13 cellular contexts compared by ENCODE assay signal in the genomic region with DNA sequence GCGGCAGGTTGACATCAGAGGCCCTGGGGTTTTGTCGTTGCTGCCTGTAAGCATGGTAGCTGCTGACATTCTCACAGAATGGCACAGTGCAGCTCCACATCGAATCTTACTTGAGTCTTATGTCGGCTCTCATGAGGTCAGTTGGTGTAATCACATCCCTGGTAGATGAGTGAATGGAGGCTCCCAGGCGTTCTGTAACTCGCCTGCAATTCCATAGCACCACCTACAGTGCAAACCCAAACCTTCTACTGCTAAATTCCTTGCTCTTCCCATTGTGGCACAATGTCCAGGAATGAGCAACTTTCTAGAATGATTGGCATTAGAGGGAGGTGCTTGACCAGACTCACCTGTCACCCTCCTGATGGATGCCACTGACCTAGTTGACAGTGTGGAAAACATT.
DNase-seq lines count a peak whose midpoint lies in the region; ATAC-seq, FAIRE-seq and TF ChIP-seq lines count a peak whose summit lies in the region.
"Had no signal": no experiment of that assay in that cellular context is flagged by ENCODE, and none has a peak within 500 bp of the region (broad histone marks: within the 10 kb centered on the region; RNA-seq: fewer than 3 reads in every experiment).

No MANE protein-coding gene starts in this region.

- H4K8ac ChIP-seq in H1 (ENCODE audit: extremely low read depth, insufficient read depth, low read length) = no peak overlapping the region

- H3K23ac ChIP-seq in H1 (ENCODE audit: insufficient read length) = no peak overlapping the region

- no peak overlapping the region for H3K56ac ChIP-seq in H1 (replicated peaks; ENCODE audit: insufficient read length, low read depth, low read length)

- H3K36me3 ChIP-seq in Loucy (ENCODE audit: insufficient read depth, low read length) (no peaks in the 10 kb centered on the region), H1 (ENCODE audit: control insufficient read depth in 2 of 4, insufficient read depth in 4 of 4, low read length in 3 of 4) (no peaks in the 10 kb centered on the region)
- H3K36me3 ChIP-seq: SJSA1 had no signal

- H3K9me3 Mint-ChIP-seq in activated T-helper 17 cell treated with anti-CD3 and anti-CD28 coated beads, Interleukin-2, amount 50 U/mL, for 72 hours = peaks cover 4% of the 10 kb centered on the region

- no peaks in the 10 kb centered on the region for H3K23me2 ChIP-seq in H1 (ENCODE audit: low read depth, low read length)

- H2BK5ac ChIP-seq in H1 (ENCODE audit: low read depth, low read length) = no peak overlapping the region

- no peaks in the 10 kb centered on the region for H3K4me1 Mint-ChIP-seq in activated T-helper 17 cell treated with anti-CD3 and anti-CD28 coated beads, Interleukin-2, amount 50 U/mL, for 72 hours

- H3K79me2 ChIP-seq in Loucy (ENCODE audit: insufficient read depth, low read length) (no peaks in the 10 kb centered on the region), H1 (ENCODE audit: control insufficient read depth in 1 of 2, insufficient read depth in 2 of 2, low read length in 2 of 2) (no peaks in the 10 kb centered on the region)

- H3K79me1 ChIP-seq in H1 (ENCODE audit: low read depth, low read length) = no peaks in the 10 kb centered on the region

- no peaks in the 10 kb centered on the region for H3F3A ChIP-seq in Loucy (ENCODE audit: low read depth)

- no peak for TF ChIP-seq POLR2A in H1 (IDR thresholded peaks at IDR 0.05; ENCODE audit: control extremely low read depth in 1 of 2, low read depth in 2 of 2, low read length in 2 of 2)

- no peak overlapping the region for H2BK12ac ChIP-seq in H1 (ENCODE audit: low read depth, low read length)

- H3K4me1 ChIP-seq in Loucy (ENCODE audit: insufficient read depth, low read length, poor library complexity, severe bottlenecking) (no peaks in the 10 kb centered on the region), H1 (replicated peaks in 1 of 4; ENCODE audit: control insufficient read depth in 3 of 4, insufficient read depth in 4 of 4, low read length in 3 of 4) (no peaks in the 10 kb centered on the region)
- H3K4me1 ChIP-seq: SJSA1 had no signal

- no peak for TF ChIP-seq EP300 in H1 (IDR thresholded peaks at IDR 0.05; ENCODE audit: borderline replicate concordance in 1 of 2, low read depth in 2 of 2, low read length in 2 of 2)

- DNase-seq in EL = peak; percentile 59
- no peak for DNase-seq in H1 (ENCODE audit: low read depth in 1 of 2, low spot score in 2 of 2)
- peak; percentile 26 for DNase-seq in myocyte (ENCODE audit: low read depth)
- DNase-seq in KG1 (lab: John Stamatoyannopoulos, UW) = no peak
- DNase-seq: activated CD4-positive, alpha-beta T cell treated with anti-CD3 and anti-CD28 coated beads for 1 hour; activated effector memory CD4-positive, alpha-beta T cell treated with Interleukin-2 at 50 U/mL for 16 hours; DMS153; NCI-H2171 treated with DMSO at 0.1 percent for 48 hours had no signal

- no peak overlapping the region for H3K27ac Mint-ChIP-seq in activated T-helper 17 cell treated with anti-CD3 and anti-CD28 coated beads, Interleukin-2, amount 50 U/mL, for 72 hours

- no peak overlapping the region for H4K91ac ChIP-seq in H1 (replicated peaks; ENCODE audit: insufficient read length, low read length)

- H3K9ac ChIP-seq in Loucy (ENCODE audit: low read depth, low read length, poor library complexity, severe bottlenecking) (no peak overlapping the region), H1 (replicated peaks in 1 of 4; ENCODE audit: extremely low read depth in 1 of 4, low read depth in 3 of 4, low read length in 3 of 4) (no peak overlapping the region)

- H3K9me2 ChIP-seq in Loucy (replicated peaks; ENCODE audit: low read depth, low read length) = no peaks in the 10 kb centered on the region

- TF ChIP-seq CTCF in Loucy (conservative IDR thresholded peaks at IDR 0.05; ENCODE audit: low read length) (peak; percentile 58), H1 (IDR thresholded peaks at IDR 0.05; ENCODE audit: control extremely low read depth in 1 of 3, insufficient read depth in 1 of 3, low read depth in 1 of 3, low read length in 3 of 3) (peak; percentile 22 to 70 (median 60))

- CTCF ChIA-PET in H1 (lab: Charles Lee; ENCODE audit: partially characterized antibody) = interaction anchor here (0.7 to 5.7 kb wide), 23 partner anchors 8 to 652 kb away, joined by 3 to 119 read pairs (median 4); no protein-coding TSS in a partner anchor

- ATAC-seq in GM18519 (IDR thresholded peaks at IDR 0.05; ENCODE audit: low FRiP score, unreplicated experiment) = no peak
- ATAC-seq in activated T-helper 17 cell treated with anti-CD3 and anti-CD28 coated beads, Interleukin-2, amount 50 U/mL, for 72 hours (replicated peaks) = no peak

- TF ChIP-seq RAD21 in H1 (IDR thresholded peaks at IDR 0.05 in 1 of 2, conservative IDR thresholded peaks at IDR 0.05 in 1 of 2; ENCODE audit: low read depth in 2 of 2, low read length in 2 of 2) = peak; percentile 83 to 89

- no peaks in the 10 kb centered on the region for H3K27me3 Mint-ChIP-seq in activated T-helper 17 cell treated with anti-CD3 and anti-CD28 coated beads, Interleukin-2, amount 50 U/mL, for 72 hours

- H2BK20ac ChIP-seq in H1 (ENCODE audit: low read length) = no peak overlapping the region

- FAIRE-seq in H1 (lab: Jason Lieb, UNC) = peak; percentile 28
- FAIRE-seq: colon had no signal

- H2BK15ac ChIP-seq in H1 (ENCODE audit: low read length) = no peak overlapping the region

- H2BK120ac ChIP-seq in H1 (replicated peaks; ENCODE audit: low read depth, low read length) = no peak overlapping the region

- H3K18ac ChIP-seq in H1 (ENCODE audit: extremely low read depth, low read length) = no peak overlapping the region

- no peak overlapping the region for H4K5ac ChIP-seq in H1 (ENCODE audit: insufficient read length, low read depth, low read length)

- no peaks in the 10 kb centered on the region for H3K36me3 Mint-ChIP-seq in activated T-helper 17 cell treated with anti-CD3 and anti-CD28 coated beads, Interleukin-2, amount 50 U/mL, for 72 hours (ENCODE audit: low read depth)

- no peaks in the 10 kb centered on the region for H4K20me1 ChIP-seq in Loucy (ENCODE audit: insufficient read depth, low read length, poor library complexity, severe bottlenecking)
- H4K20me1 ChIP-seq in H1 (replicated peaks in 1 of 2; ENCODE audit: control insufficient read depth in 1 of 2, insufficient read depth in 2 of 2, low read length in 2 of 2) = no peaks in the 10 kb centered on the region

- no peak overlapping the region for H3K27ac ChIP-seq in H1 (ENCODE audit: low read depth, low read length)
- H3K27ac ChIP-seq: SJSA1 had no signal

- 78% methylated on average over 6 of the region's 6 CpGs; no CpG with 5 or more reads in 1 of the 2 experiments for WGBS in H1 (ENCODE audit: extremely low coverage in 1 of 2, insufficient coverage in 1 of 2, insufficient read length in 1 of 2, insufficient replicate concordance in 2 of 2, low coverage in 1 of 2, low lambda C conversion rate in 2 of 2, missing lambda C conversion rate in 1 of 2), 2 experiments

- H3K4ac ChIP-seq in H1 (replicated peaks; ENCODE audit: insufficient read length, low read depth, low read length) = no peak overlapping the region

- POLR2A ChIA-PET in H1 (lab: Charles Lee; ENCODE audit: partially characterized antibody) = no interaction called here

- no peaks in the 10 kb centered on the region for H3K9me3 ChIP-seq in Loucy (ENCODE audit: insufficient read depth, low read depth, low read length)
- peaks cover 0 to 3% of the 10 kb centered on the region in 2 experiments; a peak in 3 of 4 replicates for H3K9me3 ChIP-seq in H1 (ENCODE audit: insufficient read depth in 2 of 2, low read depth in 1 of 2, low read length in 1 of 2)
- H3K9me3 ChIP-seq: SJSA1 had no signal

- no peak overlapping the region for H3K4me3 Mint-ChIP-seq in activated T-helper 17 cell treated with anti-CD3 and anti-CD28 coated beads, Interleukin-2, amount 50 U/mL, for 72 hours

- H2AK5ac ChIP-seq in H1 (ENCODE audit: low read depth, low read length) = no peak overlapping the region

- H3K4me3 ChIP-seq in Loucy (ENCODE audit: low read length, poor library complexity, severe bottlenecking) = no peak overlapping the region
- no peak overlapping the region for H3K4me3 ChIP-seq in H1 (ENCODE audit: extremely low read depth in 1 of 4, insufficient read depth in 2 of 4, low read depth in 3 of 4, low read length in 4 of 4)
- H3K4me3 ChIP-seq: SJSA1 had no signal

- H3K14ac ChIP-seq in H1 (ENCODE audit: insufficient read length) = no peak overlapping the region

- H3K27me3 ChIP-seq in Loucy (ENCODE audit: insufficient read depth, low read length, poor library complexity, severe bottlenecking) = no peaks in the 10 kb centered on the region
- no peaks in the 10 kb centered on the region; a peak in 1 of 7 replicates for H3K27me3 ChIP-seq in H1 (replicated peaks in 1 of 4; ENCODE audit: control insufficient read depth in 3 of 4, extremely low read depth in 1 of 4, insufficient read depth in 3 of 4, low read length in 3 of 4)
- H3K27me3 ChIP-seq: SJSA1 had no signal

- H3K4me2 ChIP-seq in Loucy (ENCODE audit: low read depth, low read length, poor library complexity, severe bottlenecking) = no peak overlapping the region
- H3K4me2 ChIP-seq in H1 (ENCODE audit: insufficient read depth in 1 of 2, low read depth in 2 of 2, low read length in 2 of 2) = no peak overlapping the region

- H2AFZ ChIP-seq in Loucy (ENCODE audit: low read length) (no peak overlapping the region), H1 (ENCODE audit: low read length) (no peak overlapping the region)

TF ChIP-seq in H1, 55 proteins besides CTCF, POLR2A, EP300 and RAD21:
- TF ChIP-seq SUZ12 (IDR thresholded peaks at IDR 0.05; ENCODE audit: low read length) (no peak), YY1 (IDR thresholded peaks at IDR 0.05; ENCODE audit: low read depth, low read length) (0 out of 2 replicates have a peak, but pooled peaks have one; percentile 21)

Comparison
In these comparisons a context has a peak if more than half of its experiments do, and no peak if none do; other contexts are left out.
1. DNase-seq: peak in EL (single experiment) and myocyte (single experiment); none in H1 (0 of 2) and KG1 (single experiment).